ENCODE assay signal across 1 cellular context in the genomic region with DNA sequence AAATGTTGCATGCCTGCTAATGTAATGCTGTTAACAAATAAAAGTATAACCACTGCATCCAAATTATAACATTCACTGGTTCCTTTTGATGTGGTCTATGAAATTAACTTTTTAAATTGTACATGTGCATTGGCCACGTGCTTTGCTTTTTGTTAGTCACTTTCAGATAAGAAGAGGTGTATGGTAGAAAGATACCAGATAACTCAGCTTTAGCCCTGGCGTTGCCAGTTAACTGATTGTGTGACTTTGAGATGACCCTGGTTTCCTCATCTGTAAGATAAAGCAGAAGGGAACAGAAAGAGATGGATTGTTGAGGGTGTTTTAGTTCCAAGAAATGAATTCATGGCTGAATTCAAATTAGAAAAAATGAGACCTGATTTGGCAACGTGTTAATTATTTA.
TF ChIP-seq lines count a peak whose summit lies in the region.

No MANE protein-coding gene starts in this region.

TF ChIP-seq in K562, 482 proteins besides CTCF, POLR2A, EP300 and RAD21 (continued from another document and continues in another):
- TF ChIP-seq, protein P1, sequence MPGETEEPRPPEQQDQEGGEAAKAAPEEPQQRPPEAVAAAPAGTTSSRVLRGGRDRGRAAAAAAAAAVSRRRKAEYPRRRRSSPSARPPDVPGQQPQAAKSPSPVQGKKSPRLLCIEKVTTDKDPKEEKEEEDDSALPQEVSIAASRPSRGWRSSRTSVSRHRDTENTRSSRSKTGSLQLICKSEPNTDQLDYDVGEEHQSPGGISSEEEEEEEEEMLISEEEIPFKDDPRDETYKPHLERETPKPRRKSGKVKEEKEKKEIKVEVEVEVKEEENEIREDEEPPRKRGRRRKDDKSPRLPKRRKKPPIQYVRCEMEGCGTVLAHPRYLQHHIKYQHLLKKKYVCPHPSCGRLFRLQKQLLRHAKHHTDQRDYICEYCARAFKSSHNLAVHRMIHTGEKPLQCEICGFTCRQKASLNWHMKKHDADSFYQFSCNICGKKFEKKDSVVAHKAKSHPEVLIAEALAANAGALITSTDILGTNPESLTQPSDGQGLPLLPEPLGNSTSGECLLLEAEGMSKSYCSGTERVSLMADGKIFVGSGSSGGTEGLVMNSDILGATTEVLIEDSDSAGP (CRISPR knock-in tag; IDR thresholded peaks at IDR 0.05), result no peak
- TF ChIP-seq, protein P2, sequence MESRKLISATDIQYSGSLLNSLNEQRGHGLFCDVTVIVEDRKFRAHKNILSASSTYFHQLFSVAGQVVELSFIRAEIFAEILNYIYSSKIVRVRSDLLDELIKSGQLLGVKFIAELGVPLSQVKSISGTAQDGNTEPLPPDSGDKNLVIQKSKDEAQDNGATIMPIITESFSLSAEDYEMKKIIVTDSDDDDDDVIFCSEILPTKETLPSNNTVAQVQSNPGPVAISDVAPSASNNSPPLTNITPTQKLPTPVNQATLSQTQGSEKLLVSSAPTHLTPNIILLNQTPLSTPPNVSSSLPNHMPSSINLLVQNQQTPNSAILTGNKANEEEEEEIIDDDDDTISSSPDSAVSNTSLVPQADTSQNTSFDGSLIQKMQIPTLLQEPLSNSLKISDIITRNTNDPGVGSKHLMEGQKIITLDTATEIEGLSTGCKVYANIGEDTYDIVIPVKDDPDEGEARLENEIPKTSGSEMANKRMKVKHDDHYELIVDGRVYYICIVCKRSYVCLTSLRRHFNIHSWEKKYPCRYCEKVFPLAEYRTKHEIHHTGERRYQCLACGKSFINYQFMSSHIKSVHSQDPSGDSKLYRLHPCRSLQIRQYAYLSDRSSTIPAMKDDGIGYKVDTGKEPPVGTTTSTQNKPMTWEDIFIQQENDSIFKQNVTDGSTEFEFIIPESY (CRISPR knock-in tag; IDR thresholded peaks at IDR 0.05), result no peak
- TF ChIP-seq NCOA1 (IDR thresholded peaks at IDR 0.05; ENCODE audit: low read depth) (no peak), ZNF311 (CRISPR knock-in tag; IDR thresholded peaks at IDR 0.05) (no peak), SRSF1 (IDR thresholded peaks at IDR 0.05; ENCODE audit: low read depth, low read length) (no peak), ZNF436 (CRISPR knock-in tag; IDR thresholded peaks at IDR 0.05) (no peak), ZKSCAN8 (CRISPR knock-in tag; IDR thresholded peaks at IDR 0.05) (no peak), CBX8 (IDR thresholded peaks at IDR 0.05; ENCODE audit: borderline replicate concordance, extremely low read depth, low read depth, low read length, poor library complexity, severe bottlenecking) (no peak), POU5F1 (IDR thresholded peaks at IDR 0.05; ENCODE audit: borderline replicate concordance, low read depth, low read length, partially characterized antibody) (no peak), ZSCAN29 (IDR thresholded peaks at IDR 0.05) (no peak), ZNF133 (CRISPR knock-in tag; IDR thresholded peaks at IDR 0.05) (no peak), L3MBTL2 (IDR thresholded peaks at IDR 0.05) (peak; percentile 82), NFYB (IDR thresholded peaks at IDR 0.05; ENCODE audit: extremely low read depth, insufficient read length) (no peak), HDGF (IDR thresholded peaks at IDR 0.05) (no peak), MYBL2 (IDR thresholded peaks at IDR 0.05; ENCODE audit: low read depth) (peak; percentile 65), MYBL2 (CRISPR knock-in tag; IDR thresholded peaks at IDR 0.05; ENCODE audit: borderline replicate concordance) (no peak), SUPT5H (IDR thresholded peaks at IDR 0.05) (no peak), ZNF407 (IDR thresholded peaks at IDR 0.05; ENCODE audit: low read depth) (no peak), RBM39 (optimal IDR thresholded peaks at IDR 0.05; ENCODE audit: low read depth, low read length) (no peak), RFX1 (IDR thresholded peaks at IDR 0.05) (no peak), TSC22D4 (tag; IDR thresholded peaks at IDR 0.05) (no peak), TCF7L2 (IDR thresholded peaks at IDR 0.05; ENCODE audit: low read depth, low read length) (no peak), SNIP1 (IDR thresholded peaks at IDR 0.05; ENCODE audit: low read depth) (no peak), ZNF354B (CRISPR knock-in tag; IDR thresholded peaks at IDR 0.05) (no peak), SNAPC5 (CRISPR knock-in tag; IDR thresholded peaks at IDR 0.05) (no peak), ZNF263 (CRISPR knock-in tag; IDR thresholded peaks at IDR 0.05; ENCODE audit: borderline replicate concordance) (no peak), HMG20B (CRISPR knock-in tag; IDR thresholded peaks at IDR 0.05) (no peak), SMAD4 (CRISPR knock-in tag; conservative IDR thresholded peaks at IDR 0.05) (no peak), BACH1 (tag; IDR thresholded peaks at IDR 0.05) (no peak), U2AF2 (optimal IDR thresholded peaks at IDR 0.05; ENCODE audit: low read depth, low read length) (no peak), POLR2AphosphoS2 (IDR thresholded peaks at IDR 0.05; ENCODE audit: low read length) (no peak), SMC3 (conservative IDR thresholded peaks at IDR 0.05; ENCODE audit: insufficient read depth, low read depth, low read length) (no peak), SRSF3 (IDR thresholded peaks at IDR 0.05; ENCODE audit: insufficient read depth, low read length) (no peak), MCM2 (IDR thresholded peaks at IDR 0.05; ENCODE audit: low read depth) (no peak), BHLHE40 (IDR thresholded peaks at IDR 0.05; ENCODE audit: low read length) (peak; percentile 66)
- TF ChIP-seq, protein P3, sequence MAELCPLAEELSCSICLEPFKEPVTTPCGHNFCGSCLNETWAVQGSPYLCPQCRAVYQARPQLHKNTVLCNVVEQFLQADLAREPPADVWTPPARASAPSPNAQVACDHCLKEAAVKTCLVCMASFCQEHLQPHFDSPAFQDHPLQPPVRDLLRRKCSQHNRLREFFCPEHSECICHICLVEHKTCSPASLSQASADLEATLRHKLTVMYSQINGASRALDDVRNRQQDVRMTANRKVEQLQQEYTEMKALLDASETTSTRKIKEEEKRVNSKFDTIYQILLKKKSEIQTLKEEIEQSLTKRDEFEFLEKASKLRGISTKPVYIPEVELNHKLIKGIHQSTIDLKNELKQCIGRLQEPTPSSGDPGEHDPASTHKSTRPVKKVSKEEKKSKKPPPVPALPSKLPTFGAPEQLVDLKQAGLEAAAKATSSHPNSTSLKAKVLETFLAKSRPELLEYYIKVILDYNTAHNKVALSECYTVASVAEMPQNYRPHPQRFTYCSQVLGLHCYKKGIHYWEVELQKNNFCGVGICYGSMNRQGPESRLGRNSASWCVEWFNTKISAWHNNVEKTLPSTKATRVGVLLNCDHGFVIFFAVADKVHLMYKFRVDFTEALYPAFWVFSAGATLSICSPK (IDR thresholded peaks at IDR 0.05; ENCODE audit: borderline replicate concordance), result no peak
- TF ChIP-seq, protein P4, sequence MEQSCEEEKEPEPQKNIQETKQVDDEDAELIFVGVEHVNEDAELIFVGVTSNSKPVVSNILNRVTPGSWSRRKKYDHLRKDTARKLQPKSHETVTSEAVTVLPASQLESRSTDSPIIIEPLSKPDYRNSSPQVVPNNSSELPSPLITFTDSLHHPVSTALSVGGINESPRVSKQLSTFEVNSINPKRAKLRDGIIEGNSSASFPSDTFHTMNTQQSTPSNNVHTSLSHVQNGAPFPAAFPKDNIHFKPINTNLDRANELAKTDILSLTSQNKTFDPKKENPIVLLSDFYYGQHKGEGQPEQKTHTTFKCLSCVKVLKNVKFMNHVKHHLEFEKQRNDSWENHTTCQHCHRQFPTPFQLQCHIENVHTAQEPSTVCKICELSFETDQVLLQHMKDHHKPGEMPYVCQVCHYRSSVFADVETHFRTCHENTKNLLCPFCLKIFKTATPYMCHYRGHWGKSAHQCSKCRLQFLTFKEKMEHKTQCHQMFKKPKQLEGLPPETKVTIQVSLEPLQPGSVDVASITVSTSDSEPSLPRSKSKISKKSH (CRISPR knock-in tag; IDR thresholded peaks at IDR 0.05), result no peak
- TF ChIP-seq, protein P5, sequence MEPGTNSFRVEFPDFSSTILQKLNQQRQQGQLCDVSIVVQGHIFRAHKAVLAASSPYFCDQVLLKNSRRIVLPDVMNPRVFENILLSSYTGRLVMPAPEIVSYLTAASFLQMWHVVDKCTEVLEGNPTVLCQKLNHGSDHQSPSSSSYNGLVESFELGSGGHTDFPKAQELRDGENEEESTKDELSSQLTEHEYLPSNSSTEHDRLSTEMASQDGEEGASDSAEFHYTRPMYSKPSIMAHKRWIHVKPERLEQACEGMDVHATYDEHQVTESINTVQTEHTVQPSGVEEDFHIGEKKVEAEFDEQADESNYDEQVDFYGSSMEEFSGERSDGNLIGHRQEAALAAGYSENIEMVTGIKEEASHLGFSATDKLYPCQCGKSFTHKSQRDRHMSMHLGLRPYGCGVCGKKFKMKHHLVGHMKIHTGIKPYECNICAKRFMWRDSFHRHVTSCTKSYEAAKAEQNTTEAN (CRISPR knock-in tag; IDR thresholded peaks at IDR 0.05), result no peak
- TF ChIP-seq, protein P6, sequence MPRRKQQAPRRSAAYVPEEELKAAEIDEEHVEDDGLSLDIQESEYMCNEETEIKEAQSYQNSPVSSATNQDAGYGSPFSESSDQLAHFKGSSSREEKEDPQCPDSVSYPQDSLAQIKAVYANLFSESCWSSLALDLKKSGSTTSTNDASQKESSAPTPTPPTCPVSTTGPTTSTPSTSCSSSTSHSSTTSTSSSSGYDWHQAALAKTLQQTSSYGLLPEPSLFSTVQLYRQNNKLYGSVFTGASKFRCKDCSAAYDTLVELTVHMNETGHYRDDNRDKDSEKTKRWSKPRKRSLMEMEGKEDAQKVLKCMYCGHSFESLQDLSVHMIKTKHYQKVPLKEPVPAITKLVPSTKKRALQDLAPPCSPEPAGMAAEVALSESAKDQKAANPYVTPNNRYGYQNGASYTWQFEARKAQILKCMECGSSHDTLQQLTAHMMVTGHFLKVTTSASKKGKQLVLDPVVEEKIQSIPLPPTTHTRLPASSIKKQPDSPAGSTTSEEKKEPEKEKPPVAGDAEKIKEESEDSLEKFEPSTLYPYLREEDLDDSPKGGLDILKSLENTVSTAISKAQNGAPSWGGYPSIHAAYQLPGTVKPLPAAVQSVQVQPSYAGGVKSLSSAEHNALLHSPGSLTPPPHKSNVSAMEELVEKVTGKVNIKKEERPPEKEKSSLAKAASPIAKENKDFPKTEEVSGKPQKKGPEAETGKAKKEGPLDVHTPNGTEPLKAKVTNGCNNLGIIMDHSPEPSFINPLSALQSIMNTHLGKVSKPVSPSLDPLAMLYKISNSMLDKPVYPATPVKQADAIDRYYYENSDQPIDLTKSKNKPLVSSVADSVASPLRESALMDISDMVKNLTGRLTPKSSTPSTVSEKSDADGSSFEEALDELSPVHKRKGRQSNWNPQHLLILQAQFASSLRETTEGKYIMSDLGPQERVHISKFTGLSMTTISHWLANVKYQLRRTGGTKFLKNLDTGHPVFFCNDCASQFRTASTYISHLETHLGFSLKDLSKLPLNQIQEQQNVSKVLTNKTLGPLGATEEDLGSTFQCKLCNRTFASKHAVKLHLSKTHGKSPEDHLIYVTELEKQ (CRISPR knock-in tag; IDR thresholded peaks at IDR 0.05), result no peak
- TF ChIP-seq, protein P7, sequence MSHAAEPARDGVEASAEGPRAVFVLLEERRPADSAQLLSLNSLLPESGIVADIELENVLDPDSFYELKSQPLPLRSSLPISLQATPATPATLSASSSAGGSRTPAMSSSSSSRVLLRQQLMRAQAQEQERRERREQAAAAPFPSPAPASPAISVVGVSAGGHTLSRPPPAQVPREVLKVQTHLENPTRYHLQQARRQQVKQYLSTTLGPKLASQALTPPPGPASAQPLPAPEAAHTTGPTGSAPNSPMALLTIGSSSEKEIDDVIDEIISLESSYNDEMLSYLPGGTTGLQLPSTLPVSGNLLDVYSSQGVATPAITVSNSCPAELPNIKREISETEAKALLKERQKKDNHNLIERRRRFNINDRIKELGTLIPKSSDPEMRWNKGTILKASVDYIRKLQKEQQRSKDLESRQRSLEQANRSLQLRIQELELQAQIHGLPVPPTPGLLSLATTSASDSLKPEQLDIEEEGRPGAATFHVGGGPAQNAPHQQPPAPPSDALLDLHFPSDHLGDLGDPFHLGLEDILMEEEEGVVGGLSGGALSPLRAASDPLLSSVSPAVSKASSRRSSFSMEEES (CRISPR knock-in tag; IDR thresholded peaks at IDR 0.05), result no peak
